1 cellular context compared by ENCODE assay signal in the genomic region with DNA sequence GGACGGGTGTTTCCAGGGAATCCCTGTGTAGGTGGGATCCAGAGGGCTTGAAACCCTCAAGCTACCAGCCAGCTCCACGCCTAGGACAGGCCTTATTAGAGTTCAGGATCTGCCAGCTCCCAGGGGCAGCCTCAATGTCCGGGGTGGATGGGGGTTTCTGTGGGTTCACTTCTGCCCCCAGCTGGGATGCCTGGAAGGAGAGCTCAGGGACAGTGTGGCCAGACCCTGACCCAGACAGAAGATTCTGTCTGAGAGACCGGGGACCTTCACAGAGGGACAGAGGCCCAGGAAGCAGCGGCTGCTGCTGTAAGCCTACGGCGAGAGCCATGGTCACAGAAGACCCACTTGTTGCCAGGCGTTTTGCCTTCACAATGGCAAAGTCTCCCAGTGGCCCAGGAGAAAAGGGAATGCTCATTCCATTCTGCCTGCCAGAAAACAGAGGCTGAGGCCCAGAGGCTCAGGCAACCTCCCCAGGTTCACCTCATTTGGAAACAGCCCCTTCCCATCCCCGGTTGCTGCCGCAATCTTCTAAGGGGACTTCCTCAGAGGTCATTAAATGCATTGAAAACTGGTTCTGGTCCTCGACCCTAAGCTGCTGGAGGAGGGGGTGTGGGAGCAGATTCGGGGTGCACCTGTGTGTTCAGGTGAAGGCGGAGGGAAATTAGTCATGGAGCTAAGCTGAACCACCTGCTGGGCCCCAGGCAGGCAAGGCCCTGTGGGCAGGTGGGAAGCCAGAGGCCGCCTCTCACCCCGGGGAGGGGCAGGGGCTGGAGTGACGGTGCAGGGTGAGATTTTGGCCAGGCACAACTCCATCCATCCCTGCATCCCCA.
TF ChIP-seq lines count a peak whose summit lies in the region.

No MANE protein-coding gene starts in this region.

TF ChIP-seq in HepG2, 621 proteins besides CTCF, POLR2A, EP300 and RAD21 (continued from another document):
- TF ChIP-seq, protein P1, sequence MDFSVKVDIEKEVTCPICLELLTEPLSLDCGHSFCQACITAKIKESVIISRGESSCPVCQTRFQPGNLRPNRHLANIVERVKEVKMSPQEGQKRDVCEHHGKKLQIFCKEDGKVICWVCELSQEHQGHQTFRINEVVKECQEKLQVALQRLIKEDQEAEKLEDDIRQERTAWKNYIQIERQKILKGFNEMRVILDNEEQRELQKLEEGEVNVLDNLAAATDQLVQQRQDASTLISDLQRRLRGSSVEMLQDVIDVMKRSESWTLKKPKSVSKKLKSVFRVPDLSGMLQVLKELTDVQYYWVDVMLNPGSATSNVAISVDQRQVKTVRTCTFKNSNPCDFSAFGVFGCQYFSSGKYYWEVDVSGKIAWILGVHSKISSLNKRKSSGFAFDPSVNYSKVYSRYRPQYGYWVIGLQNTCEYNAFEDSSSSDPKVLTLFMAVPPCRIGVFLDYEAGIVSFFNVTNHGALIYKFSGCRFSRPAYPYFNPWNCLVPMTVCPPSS (IDR thresholded peaks at IDR 0.05), result no peak
- peak; percentile 35 for TF ChIP-seq AGO2 (optimal IDR thresholded peaks at IDR 0.05; ENCODE audit: low read depth, low read length)
- no peak for TF ChIP-seq ADNP (CRISPR knock-in tag; IDR thresholded peaks at IDR 0.05)
- peak; percentile 80; the same call in 1 of the 2 replicates for TF ChIP-seq GZF1 (CRISPR knock-in tag; IDR thresholded peaks at IDR 0.05)
- TF ChIP-seq, protein P2, sequence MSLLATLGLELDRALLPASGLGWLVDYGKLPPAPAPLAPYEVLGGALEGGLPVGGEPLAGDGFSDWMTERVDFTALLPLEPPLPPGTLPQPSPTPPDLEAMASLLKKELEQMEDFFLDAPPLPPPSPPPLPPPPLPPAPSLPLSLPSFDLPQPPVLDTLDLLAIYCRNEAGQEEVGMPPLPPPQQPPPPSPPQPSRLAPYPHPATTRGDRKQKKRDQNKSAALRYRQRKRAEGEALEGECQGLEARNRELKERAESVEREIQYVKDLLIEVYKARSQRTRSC (CRISPR knock-in tag; IDR thresholded peaks at IDR 0.05; ENCODE audit: low read depth), result no peak
- no peak for TF ChIP-seq ZNF713 (CRISPR knock-in tag; IDR thresholded peaks at IDR 0.05)
- TF ChIP-seq ZNF33A (CRISPR knock-in tag; IDR thresholded peaks at IDR 0.05; ENCODE audit: borderline replicate concordance), result no peak
- TF ChIP-seq ZNF124 (CRISPR knock-in tag; IDR thresholded peaks at IDR 0.05), result no peak
- TF ChIP-seq RELA (CRISPR knock-in tag; IDR thresholded peaks at IDR 0.05), result no peak
- no peak for TF ChIP-seq PRPF4 (IDR thresholded peaks at IDR 0.05; ENCODE audit: low read depth, low read length, poor library complexity, severe bottlenecking)
- no peak for TF ChIP-seq ZNF230 (CRISPR knock-in tag; IDR thresholded peaks at IDR 0.05)
- TF ChIP-seq ZNF121 (CRISPR knock-in tag; IDR thresholded peaks at IDR 0.05), result no peak; the same call in 1 of the 2 replicates
- TF ChIP-seq, protein P3, sequence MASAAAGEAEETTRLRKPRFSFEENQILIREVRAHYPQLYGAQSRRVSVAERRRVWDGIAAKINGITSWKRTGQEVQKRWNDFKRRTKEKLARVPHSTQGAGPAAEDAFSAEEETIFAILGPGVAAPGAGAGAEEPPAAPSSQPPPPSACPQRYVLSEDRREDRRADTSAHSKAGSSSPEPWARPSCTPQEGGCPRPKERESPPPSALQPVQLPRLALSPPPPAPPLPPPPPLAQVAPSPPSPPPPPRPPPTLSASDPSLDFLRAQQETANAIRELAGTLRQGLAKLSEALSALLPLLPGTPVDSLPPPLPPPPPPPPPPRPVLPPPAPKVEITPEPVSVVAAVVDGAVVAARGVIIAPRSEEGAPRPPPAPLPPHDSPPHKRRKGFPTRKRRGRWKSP (CRISPR knock-in tag; IDR thresholded peaks at IDR 0.05), result no peak
- TF ChIP-seq ZNF460 (CRISPR knock-in tag; IDR thresholded peaks at IDR 0.05; ENCODE audit: borderline replicate concordance), result no peak
- no peak for TF ChIP-seq RBFOX2 (IDR thresholded peaks at IDR 0.05; ENCODE audit: low read depth, low read length)
- TF ChIP-seq, protein P4, sequence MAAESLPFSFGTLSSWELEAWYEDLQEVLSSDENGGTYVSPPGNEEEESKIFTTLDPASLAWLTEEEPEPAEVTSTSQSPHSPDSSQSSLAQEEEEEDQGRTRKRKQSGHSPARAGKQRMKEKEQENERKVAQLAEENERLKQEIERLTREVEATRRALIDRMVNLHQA (CRISPR knock-in tag; IDR thresholded peaks at IDR 0.05), result no peak
- no peak for TF ChIP-seq SKI (IDR thresholded peaks at IDR 0.05; ENCODE audit: partially characterized antibody)
- TF ChIP-seq, protein P5, sequence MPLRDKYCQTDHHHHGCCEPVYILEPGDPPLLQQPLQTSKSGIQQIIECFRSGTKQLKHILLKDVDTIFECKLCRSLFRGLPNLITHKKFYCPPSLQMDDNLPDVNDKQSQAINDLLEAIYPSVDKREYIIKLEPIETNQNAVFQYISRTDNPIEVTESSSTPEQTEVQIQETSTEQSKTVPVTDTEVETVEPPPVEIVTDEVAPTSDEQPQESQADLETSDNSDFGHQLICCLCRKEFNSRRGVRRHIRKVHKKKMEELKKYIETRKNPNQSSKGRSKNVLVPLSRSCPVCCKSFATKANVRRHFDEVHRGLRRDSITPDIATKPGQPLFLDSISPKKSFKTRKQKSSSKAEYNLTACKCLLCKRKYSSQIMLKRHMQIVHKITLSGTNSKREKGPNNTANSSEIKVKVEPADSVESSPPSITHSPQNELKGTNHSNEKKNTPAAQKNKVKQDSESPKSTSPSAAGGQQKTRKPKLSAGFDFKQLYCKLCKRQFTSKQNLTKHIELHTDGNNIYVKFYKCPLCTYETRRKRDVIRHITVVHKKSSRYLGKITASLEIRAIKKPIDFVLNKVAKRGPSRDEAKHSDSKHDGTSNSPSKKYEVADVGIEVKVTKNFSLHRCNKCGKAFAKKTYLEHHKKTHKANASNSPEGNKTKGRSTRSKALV (CRISPR knock-in tag; IDR thresholded peaks at IDR 0.05), result no peak
- TF ChIP-seq, protein P6, sequence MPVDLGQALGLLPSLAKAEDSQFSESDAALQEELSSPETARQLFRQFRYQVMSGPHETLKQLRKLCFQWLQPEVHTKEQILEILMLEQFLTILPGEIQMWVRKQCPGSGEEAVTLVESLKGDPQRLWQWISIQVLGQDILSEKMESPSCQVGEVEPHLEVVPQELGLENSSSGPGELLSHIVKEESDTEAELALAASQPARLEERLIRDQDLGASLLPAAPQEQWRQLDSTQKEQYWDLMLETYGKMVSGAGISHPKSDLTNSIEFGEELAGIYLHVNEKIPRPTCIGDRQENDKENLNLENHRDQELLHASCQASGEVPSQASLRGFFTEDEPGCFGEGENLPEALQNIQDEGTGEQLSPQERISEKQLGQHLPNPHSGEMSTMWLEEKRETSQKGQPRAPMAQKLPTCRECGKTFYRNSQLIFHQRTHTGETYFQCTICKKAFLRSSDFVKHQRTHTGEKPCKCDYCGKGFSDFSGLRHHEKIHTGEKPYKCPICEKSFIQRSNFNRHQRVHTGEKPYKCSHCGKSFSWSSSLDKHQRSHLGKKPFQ (CRISPR knock-in tag; IDR thresholded peaks at IDR 0.05; ENCODE audit: insufficient replicate concordance), result no peak
- TF ChIP-seq, protein P7, sequence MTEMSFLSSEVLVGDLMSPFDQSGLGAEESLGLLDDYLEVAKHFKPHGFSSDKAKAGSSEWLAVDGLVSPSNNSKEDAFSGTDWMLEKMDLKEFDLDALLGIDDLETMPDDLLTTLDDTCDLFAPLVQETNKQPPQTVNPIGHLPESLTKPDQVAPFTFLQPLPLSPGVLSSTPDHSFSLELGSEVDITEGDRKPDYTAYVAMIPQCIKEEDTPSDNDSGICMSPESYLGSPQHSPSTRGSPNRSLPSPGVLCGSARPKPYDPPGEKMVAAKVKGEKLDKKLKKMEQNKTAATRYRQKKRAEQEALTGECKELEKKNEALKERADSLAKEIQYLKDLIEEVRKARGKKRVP (CRISPR knock-in tag; IDR thresholded peaks at IDR 0.05), result no peak
- no peak for TF ChIP-seq PAWR (CRISPR knock-in tag; IDR thresholded peaks at IDR 0.05; ENCODE audit: borderline replicate concordance)
- no peak for TF ChIP-seq TEAD3 (CRISPR knock-in tag; optimal IDR thresholded peaks at IDR 0.05; ENCODE audit: borderline replicate concordance)
- no peak for TF ChIP-seq ZNF256 (CRISPR knock-in tag; conservative IDR thresholded peaks at IDR 0.05)
- TF ChIP-seq ZNF670 (CRISPR knock-in tag; IDR thresholded peaks at IDR 0.05; ENCODE audit: borderline replicate concordance), result no peak
- TF ChIP-seq NR2F1 (CRISPR knock-in tag; IDR thresholded peaks at IDR 0.05), result no peak
- TF ChIP-seq MEIS1 (CRISPR knock-in tag; IDR thresholded peaks at IDR 0.05; ENCODE audit: borderline replicate concordance), result no peak
- TF ChIP-seq ZNF232 (CRISPR knock-in tag; IDR thresholded peaks at IDR 0.05; ENCODE audit: borderline replicate concordance), result no peak
- no peak for TF ChIP-seq ATF7-NPFF (CRISPR knock-in tag; IDR thresholded peaks at IDR 0.05; ENCODE audit: low read depth)
- TF ChIP-seq, protein P8, sequence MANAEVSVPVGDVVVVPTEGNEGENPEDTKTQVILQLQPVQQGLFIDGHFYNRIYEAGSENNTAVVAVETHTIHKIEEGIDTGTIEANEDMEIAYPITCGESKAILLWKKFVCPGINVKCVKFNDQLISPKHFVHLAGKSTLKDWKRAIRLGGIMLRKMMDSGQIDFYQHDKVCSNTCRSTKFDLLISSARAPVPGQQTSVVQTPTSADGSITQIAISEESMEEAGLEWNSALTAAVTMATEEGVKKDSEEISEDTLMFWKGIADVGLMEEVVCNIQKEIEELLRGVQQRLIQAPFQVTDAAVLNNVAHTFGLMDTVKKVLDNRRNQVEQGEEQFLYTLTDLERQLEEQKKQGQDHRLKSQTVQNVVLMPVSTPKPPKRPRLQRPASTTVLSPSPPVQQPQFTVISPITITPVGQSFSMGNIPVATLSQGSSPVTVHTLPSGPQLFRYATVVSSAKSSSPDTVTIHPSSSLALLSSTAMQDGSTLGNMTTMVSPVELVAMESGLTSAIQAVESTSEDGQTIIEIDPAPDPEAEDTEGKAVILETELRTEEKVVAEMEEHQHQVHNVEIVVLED (CRISPR knock-in tag; IDR thresholded peaks at IDR 0.05; ENCODE audit: borderline replicate concordance), result 0 out of 2 replicates have a peak, but pooled peaks have one; percentile 3
- TF ChIP-seq TOE1 (CRISPR knock-in tag; IDR thresholded peaks at IDR 0.05), result no peak
- no peak for TF ChIP-seq ZKSCAN5 (CRISPR knock-in tag; IDR thresholded peaks at IDR 0.05)
- TF ChIP-seq, protein P9, sequence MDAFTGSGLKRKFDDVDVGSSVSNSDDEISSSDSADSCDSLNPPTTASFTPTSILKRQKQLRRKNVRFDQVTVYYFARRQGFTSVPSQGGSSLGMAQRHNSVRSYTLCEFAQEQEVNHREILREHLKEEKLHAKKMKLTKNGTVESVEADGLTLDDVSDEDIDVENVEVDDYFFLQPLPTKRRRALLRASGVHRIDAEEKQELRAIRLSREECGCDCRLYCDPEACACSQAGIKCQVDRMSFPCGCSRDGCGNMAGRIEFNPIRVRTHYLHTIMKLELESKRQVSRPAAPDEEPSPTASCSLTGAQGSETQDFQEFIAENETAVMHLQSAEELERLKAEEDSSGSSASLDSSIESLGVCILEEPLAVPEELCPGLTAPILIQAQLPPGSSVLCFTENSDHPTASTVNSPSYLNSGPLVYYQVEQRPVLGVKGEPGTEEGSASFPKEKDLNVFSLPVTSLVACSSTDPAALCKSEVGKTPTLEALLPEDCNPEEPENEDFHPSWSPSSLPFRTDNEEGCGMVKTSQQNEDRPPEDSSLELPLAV (CRISPR knock-in tag; conservative IDR thresholded peaks at IDR 0.05; ENCODE audit: low read depth), result no peak
- TF ChIP-seq, protein P10, sequence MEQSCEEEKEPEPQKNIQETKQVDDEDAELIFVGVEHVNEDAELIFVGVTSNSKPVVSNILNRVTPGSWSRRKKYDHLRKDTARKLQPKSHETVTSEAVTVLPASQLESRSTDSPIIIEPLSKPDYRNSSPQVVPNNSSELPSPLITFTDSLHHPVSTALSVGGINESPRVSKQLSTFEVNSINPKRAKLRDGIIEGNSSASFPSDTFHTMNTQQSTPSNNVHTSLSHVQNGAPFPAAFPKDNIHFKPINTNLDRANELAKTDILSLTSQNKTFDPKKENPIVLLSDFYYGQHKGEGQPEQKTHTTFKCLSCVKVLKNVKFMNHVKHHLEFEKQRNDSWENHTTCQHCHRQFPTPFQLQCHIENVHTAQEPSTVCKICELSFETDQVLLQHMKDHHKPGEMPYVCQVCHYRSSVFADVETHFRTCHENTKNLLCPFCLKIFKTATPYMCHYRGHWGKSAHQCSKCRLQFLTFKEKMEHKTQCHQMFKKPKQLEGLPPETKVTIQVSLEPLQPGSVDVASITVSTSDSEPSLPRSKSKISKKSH (CRISPR knock-in tag; IDR thresholded peaks at IDR 0.05; ENCODE audit: borderline replicate concordance), result peak; percentile 60; the same call in 1 of the 2 replicates
- no peak for TF ChIP-seq ZNF431 (CRISPR knock-in tag; IDR thresholded peaks at IDR 0.05; ENCODE audit: borderline replicate concordance, low read depth)
- TF ChIP-seq, protein P11, sequence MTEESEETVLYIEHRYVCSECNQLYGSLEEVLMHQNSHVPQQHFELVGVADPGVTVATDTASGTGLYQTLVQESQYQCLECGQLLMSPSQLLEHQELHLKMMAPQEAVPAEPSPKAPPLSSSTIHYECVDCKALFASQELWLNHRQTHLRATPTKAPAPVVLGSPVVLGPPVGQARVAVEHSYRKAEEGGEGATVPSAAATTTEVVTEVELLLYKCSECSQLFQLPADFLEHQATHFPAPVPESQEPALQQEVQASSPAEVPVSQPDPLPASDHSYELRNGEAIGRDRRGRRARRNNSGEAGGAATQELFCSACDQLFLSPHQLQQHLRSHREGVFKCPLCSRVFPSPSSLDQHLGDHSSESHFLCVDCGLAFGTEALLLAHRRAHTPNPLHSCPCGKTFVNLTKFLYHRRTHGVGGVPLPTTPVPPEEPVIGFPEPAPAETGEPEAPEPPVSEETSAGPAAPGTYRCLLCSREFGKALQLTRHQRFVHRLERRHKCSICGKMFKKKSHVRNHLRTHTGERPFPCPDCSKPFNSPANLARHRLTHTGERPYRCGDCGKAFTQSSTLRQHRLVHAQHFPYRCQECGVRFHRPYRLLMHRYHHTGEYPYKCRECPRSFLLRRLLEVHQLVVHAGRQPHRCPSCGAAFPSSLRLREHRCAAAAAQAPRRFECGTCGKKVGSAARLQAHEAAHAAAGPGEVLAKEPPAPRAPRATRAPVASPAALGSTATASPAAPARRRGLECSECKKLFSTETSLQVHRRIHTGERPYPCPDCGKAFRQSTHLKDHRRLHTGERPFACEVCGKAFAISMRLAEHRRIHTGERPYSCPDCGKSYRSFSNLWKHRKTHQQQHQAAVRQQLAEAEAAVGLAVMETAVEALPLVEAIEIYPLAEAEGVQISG (CRISPR knock-in tag; IDR thresholded peaks at IDR 0.05), result no peak; the same call in 1 of the 2 replicates
- TF ChIP-seq NCOA1 (CRISPR knock-in tag; IDR thresholded peaks at IDR 0.05), result no peak
- TF ChIP-seq JUN (CRISPR knock-in tag; IDR thresholded peaks at IDR 0.05), result no peak
- 0 out of 2 replicates have a peak, but pooled peaks have one; percentile 18 for TF ChIP-seq JUND (CRISPR knock-in tag; IDR thresholded peaks at IDR 0.05)
- no peak for TF ChIP-seq PHF21A (CRISPR knock-in tag; IDR thresholded peaks at IDR 0.05)
- no peak for TF ChIP-seq MBNL3 (CRISPR knock-in tag; conservative IDR thresholded peaks at IDR 0.05)
- TF ChIP-seq NR2F2 (IDR thresholded peaks at IDR 0.05; ENCODE audit: borderline replicate concordance, low read depth), result no peak
TF ChIP-seq in HepG2: peak in this region for 34.
